Comparison of ENCODE assay signal across 1 cellular context in the genomic region with DNA sequence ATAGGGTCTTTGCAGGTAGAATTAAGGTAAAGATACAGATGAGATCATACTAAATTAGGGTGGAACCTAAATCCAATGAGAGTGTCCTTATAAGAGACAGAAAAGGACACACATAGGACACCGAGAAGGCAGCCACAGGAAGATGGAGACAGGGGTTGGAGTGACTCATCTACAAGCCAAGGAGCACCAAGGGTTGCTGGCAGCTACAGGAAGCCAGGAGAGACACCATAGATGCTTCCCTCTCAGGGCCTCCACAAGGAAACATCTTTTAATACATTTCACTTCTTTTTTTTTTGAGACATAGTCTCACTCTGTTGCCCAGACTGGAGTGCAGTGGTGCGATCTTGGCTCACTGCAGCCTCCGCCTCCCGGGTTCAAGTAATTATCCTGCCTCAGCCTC.
TF ChIP-seq lines count a peak whose summit lies in the region.

No MANE protein-coding gene starts in this region.

TF ChIP-seq in HepG2, 621 proteins besides CTCF, POLR2A, EP300 and RAD21:
- TF ChIP-seq SP4 (CRISPR knock-in tag; IDR thresholded peaks at IDR 0.05) (peak; percentile 7; the same call in 1 of the 2 replicates), JUND (CRISPR knock-in tag; IDR thresholded peaks at IDR 0.05) (no peak), ZNF331 (CRISPR knock-in tag; IDR thresholded peaks at IDR 0.05) (no peak)
